In the genomic region with DNA sequence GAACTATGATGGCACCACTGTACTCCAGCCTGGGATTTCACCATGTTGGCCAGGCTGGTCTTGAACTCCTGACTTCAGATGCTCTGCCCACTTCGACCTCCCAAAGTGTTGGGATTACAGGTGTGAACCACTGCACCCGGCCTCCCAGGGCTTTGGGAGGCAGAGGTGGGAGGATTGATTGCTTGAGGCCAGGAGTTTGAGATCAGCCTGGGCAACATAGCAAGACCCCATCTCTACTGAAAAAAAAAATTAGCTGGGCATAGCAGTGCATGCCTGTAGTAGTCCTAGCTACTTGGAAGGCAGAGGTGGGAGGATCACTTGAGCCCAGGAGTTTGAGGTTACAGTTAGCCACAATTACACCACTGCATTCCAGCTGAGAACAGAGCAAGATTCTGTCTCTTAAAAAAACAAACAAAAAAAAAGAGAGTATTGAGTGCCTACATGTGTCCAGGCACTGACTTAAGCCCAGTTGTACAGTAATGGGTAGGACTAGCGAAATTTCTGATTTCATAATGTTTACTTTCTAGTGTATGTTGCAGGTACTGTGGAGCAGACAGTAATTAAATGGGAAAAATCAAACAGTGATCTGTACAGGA, we compare ENCODE assay signal across 1 cellular context.
TF ChIP-seq lines count a peak whose summit lies in the region.

No MANE protein-coding gene starts in this region.

TF ChIP-seq in WTC11, 78 proteins besides CTCF, POLR2A, EP300 and RAD21 (continued from another document):
- TF ChIP-seq, protein P1, sequence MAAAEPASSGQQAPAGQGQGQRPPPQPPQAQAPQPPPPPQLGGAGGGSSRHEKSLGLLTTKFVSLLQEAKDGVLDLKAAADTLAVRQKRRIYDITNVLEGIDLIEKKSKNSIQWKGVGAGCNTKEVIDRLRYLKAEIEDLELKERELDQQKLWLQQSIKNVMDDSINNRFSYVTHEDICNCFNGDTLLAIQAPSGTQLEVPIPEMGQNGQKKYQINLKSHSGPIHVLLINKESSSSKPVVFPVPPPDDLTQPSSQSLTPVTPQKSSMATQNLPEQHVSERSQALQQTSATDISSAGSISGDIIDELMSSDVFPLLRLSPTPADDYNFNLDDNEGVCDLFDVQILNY (CRISPR knock-in tag; IDR thresholded peaks at IDR 0.05), result no peak
- no peak for TF ChIP-seq FOXK1 (CRISPR knock-in tag; IDR thresholded peaks at IDR 0.05)
